10 cellular contexts compared by ENCODE assay signal in the genomic region with DNA sequence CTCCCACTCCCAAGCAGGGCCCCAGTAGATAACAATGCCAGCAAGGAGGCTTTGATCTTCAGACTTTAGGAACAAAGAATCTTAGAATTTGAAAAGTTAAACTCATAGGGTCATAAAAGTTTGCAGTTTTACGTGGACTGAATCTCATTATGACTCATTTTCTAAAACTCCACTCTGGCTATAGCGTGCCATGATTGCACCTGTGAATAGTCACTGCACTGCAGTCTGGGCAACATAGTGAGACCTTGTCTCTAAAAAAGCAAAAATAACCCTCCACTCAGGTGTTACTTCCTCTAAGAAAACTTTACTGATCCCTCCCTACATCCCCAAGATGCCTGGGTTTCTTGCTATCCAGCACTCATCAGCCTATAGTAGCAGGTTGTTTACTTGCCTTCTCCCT.
DNase-seq lines count a peak whose midpoint lies in the region; ATAC-seq lines count a peak whose summit lies in the region.
"Had no signal": no experiment of that assay in that cellular context is flagged by ENCODE, and none has a peak within 500 bp of the region (broad histone marks: within the 10 kb centered on the region; RNA-seq: fewer than 3 reads in every experiment).

No MANE protein-coding gene starts in this region.

- no peaks in the 10 kb centered on the region for H3K9me3 Mint-ChIP-seq in stimulated activated memory B cell treated with anti-CD40 and anti-IgM and Interleukin-4, amounts not matched to agents 10 μg/mL and 1 μg/mL and 100 μg/mL, for 72 hours
- no peaks in the 10 kb centered on the region for H3K9me3 Mint-ChIP-seq in activated naive CD8-positive, alpha-beta T cell treated with anti-CD3 and anti-CD28 coated beads, Interleukin-2, amount 50 U/mL, for 24 hours

- H3K4me1 Mint-ChIP-seq in stimulated activated memory B cell treated with anti-CD40 and anti-IgM and Interleukin-4, amounts not matched to agents 10 μg/mL and 1 μg/mL and 100 μg/mL, for 72 hours: no peaks in the 10 kb centered on the region
- no peaks in the 10 kb centered on the region for H3K4me1 Mint-ChIP-seq in activated naive CD8-positive, alpha-beta T cell treated with anti-CD3 and anti-CD28 coated beads, Interleukin-2, amount 50 U/mL, for 24 hours

- H3K27me3 Mint-ChIP-seq in stimulated activated memory B cell treated with anti-CD40 and anti-IgM and Interleukin-4, amounts not matched to agents 10 μg/mL and 1 μg/mL and 100 μg/mL, for 72 hours: peaks cover 9% of the 10 kb centered on the region
- H3K27me3 Mint-ChIP-seq in activated naive CD8-positive, alpha-beta T cell treated with anti-CD3 and anti-CD28 coated beads, Interleukin-2, amount 50 U/mL, for 24 hours: peaks cover 5% of the 10 kb centered on the region

- ATAC-seq in GM19043 (IDR thresholded peaks at IDR 0.05; ENCODE audit: low read depth, unreplicated experiment) (peak; percentile 71), GM21786 (IDR thresholded peaks at IDR 0.05; ENCODE audit: unreplicated experiment) (peak; percentile 86), HG03175 (IDR thresholded peaks at IDR 0.05; ENCODE audit: unreplicated experiment) (peak; percentile 88)
- peak; percentile 49 for ATAC-seq in stimulated activated memory B cell treated with anti-CD40 and anti-IgM and Interleukin-4, amounts not matched to agents 10 μg/mL and 1 μg/mL and 100 μg/mL, for 72 hours
- ATAC-seq in activated naive CD8-positive, alpha-beta T cell treated with anti-CD3 and anti-CD28 coated beads, Interleukin-2, amount 50 U/mL, for 24 hours: no peak
- ATAC-seq: activated CD8-positive, alpha-beta memory T cell treated with anti-CD3 and anti-CD28 coated beads, Interleukin-2, amount 10 ng/mL, durations not matched to agents 7 days and 5 days had no signal

- DNase-seq in activated naive CD8-positive, alpha-beta T cell treated with anti-CD3 and anti-CD28 coated beads, Interleukin-2, amount 50 U/mL, for 24 hours: no peak
- no peak for DNase-seq in stimulated activated CD4-positive, alpha-beta T cell treated with anti-CD3 and anti-CD28 coated beads, Interleukin-4, amount 100 ng/mL, for 24 hours
- DNase-seq in DMS53 (lab: John Stamatoyannopoulos, UW): no peak
- DNase-seq: activated CD8-positive, alpha-beta memory T cell treated with anti-CD3 and anti-CD28 coated beads, Interleukin-2, amount 10 ng/mL, durations not matched to agents 7 days and 5 days; cortex of kidney; NCI-H2227 treated with DMSO at 0.1 percent for 48 hours had no signal

- H3K36me3 Mint-ChIP-seq in stimulated activated memory B cell treated with anti-CD40 and anti-IgM and Interleukin-4, amounts not matched to agents 10 μg/mL and 1 μg/mL and 100 μg/mL, for 72 hours: no peaks in the 10 kb centered on the region
- no peaks in the 10 kb centered on the region for H3K36me3 Mint-ChIP-seq in activated naive CD8-positive, alpha-beta T cell treated with anti-CD3 and anti-CD28 coated beads, Interleukin-2, amount 50 U/mL, for 24 hours (ENCODE audit: low read depth)
- H3K36me3 Mint-ChIP-seq: activated CD8-positive, alpha-beta memory T cell treated with anti-CD3 and anti-CD28 coated beads, Interleukin-2, amount 10 ng/mL, durations not matched to agents 7 days and 5 days had no signal

- H3K4me3 Mint-ChIP-seq in stimulated activated memory B cell treated with anti-CD40 and anti-IgM and Interleukin-4, amounts not matched to agents 10 μg/mL and 1 μg/mL and 100 μg/mL, for 72 hours: no peak overlapping the region
- no peak overlapping the region for H3K4me3 Mint-ChIP-seq in activated naive CD8-positive, alpha-beta T cell treated with anti-CD3 and anti-CD28 coated beads, Interleukin-2, amount 50 U/mL, for 24 hours
- H3K4me3 Mint-ChIP-seq: activated CD8-positive, alpha-beta memory T cell treated with anti-CD3 and anti-CD28 coated beads, Interleukin-2, amount 10 ng/mL, durations not matched to agents 7 days and 5 days had no signal

- H3K27ac Mint-ChIP-seq in stimulated activated memory B cell treated with anti-CD40 and anti-IgM and Interleukin-4, amounts not matched to agents 10 μg/mL and 1 μg/mL and 100 μg/mL, for 72 hours: no peak overlapping the region
- no peak overlapping the region for H3K27ac Mint-ChIP-seq in activated naive CD8-positive, alpha-beta T cell treated with anti-CD3 and anti-CD28 coated beads, Interleukin-2, amount 50 U/mL, for 24 hours
- H3K27ac Mint-ChIP-seq: activated CD8-positive, alpha-beta memory T cell treated with anti-CD3 and anti-CD28 coated beads, Interleukin-2, amount 10 ng/mL, durations not matched to agents 7 days and 5 days had no signal
